ENCODE assay signal across 19 cellular contexts in the genomic region with DNA sequence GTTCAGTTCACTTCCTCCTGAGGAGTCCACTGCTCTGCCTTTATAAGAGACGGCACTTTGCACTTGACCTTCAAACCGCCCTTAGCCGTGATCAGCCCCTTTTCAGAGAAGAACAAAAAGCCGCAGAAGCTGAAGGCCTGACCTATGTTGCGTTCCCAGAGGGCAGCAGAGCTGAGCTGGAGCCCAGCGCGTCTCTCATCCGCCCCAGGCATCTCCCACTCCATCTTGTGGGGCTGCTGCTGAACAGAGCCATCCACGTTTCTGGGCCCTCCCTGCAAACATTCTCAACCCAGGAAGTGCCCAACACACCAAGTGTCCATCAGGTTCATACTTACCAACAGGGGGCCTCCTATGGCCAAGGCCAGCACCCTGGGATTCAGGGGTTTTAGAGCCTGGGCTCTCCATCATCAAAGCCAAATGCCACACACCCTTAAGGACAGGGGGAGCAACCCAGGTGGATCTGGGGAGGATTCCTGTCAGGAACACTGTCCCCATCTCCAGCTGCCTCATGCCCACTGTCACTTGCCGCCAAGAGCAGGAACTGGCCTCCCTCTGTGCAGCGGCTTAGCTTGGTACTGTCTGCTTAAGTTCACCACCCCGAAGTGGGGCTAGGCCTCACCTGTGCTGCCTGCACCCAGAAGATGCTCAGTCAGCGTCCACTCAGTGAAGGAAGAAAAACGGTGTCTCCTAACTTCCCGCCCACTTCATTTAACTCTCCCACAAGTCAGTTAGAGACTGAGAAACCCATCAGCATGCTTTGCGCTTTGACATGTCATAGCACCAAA. TPM values are rescaled to one million over a fixed set of nuclear protein-coding genes. Genes with fewer than 3 reads are reported as not detected.
A peak's percentile ranks its signal among the peaks of the same experiment; 100 is the strongest.
DNase-seq lines count a peak whose midpoint lies in the region; ATAC-seq, FAIRE-seq and TF ChIP-seq lines count a peak whose summit lies in the region.
"Had no signal": no experiment of that assay in that cellular context is flagged by ENCODE, and none has a peak within 500 bp of the region (broad histone marks: within the 10 kb centered on the region; RNA-seq: fewer than 3 reads in every experiment).

No MANE protein-coding gene starts in this region.

- H3K27me3 ChIP-seq in BLaER1 treated with 17β-estradiol and CSF1 and Interleukin-3, amounts not matched to agents 10 nM and 100 nM, result peaks cover 0 to 16% (median 0%) of the 10 kb centered on the region in 11 experiments; a peak in 5 of 22 replicates
- no peaks in the 10 kb centered on the region for H3K27me3 ChIP-seq in IMR-90 (ENCODE audit: control insufficient read depth, insufficient read depth, low read length)
- H3K27me3 ChIP-seq in H1 (replicated peaks in 1 of 4; ENCODE audit: control insufficient read depth in 3 of 4, extremely low read depth in 1 of 4, insufficient read depth in 3 of 4, low read length in 3 of 4), result no peaks in the 10 kb centered on the region
- peaks cover 3% of the 10 kb centered on the region for H3K27me3 ChIP-seq in osteoblast (ENCODE audit: insufficient read depth, low read length)
- H3K27me3 ChIP-seq: neutrophil, thyroid gland had no signal

- TF ChIP-seq POLR2A in IMR-90 (IDR thresholded peaks at IDR 0.05; ENCODE audit: low read depth, low read length) (no peak), H1 (IDR thresholded peaks at IDR 0.05; ENCODE audit: control extremely low read depth in 1 of 2, low read depth in 2 of 2, low read length in 2 of 2) (no peak)

- no peak for DNase-seq in IMR-90
- DNase-seq in H1 (ENCODE audit: low read depth in 1 of 2, low spot score in 2 of 2), result no peak
- peak; percentile 70 for DNase-seq in osteoblast (ENCODE audit: insufficient read length, low spot score, missing footprints)
- DNase-seq in stimulated activated naive CD8-positive, alpha-beta T cell treated with anti-CD3 and anti-CD28 coated beads, Interleukin-15, Interleukin-2, amounts not matched to agents 100 U/mL and 50 U/mL, for 24 hours, result no peak
- no peak for DNase-seq in inferior parietal cortex (ENCODE audit: extremely low spot score)
- DNase-seq in foreskin fibroblast, result no peak
- DNase-seq: activated CD4-positive, alpha-beta memory T cell treated with anti-CD3 and anti-CD28 coated beads, Interleukin-2, amount 10 ng/mL, durations not matched to agents 7 days and 5 days; CD4-positive, alpha-beta memory T cell; DND-41; erythroblast; islet precursor cell; NCI-H1092; NCI-H2081 treated with DMSO at 0.1 percent for 48 hours; NCI-H82; thyroid gland had no signal

- H2AK5ac ChIP-seq in IMR-90 (ENCODE audit: low read depth, low read length), result peak overlapping the region; percentile 73
- no peak overlapping the region for H2AK5ac ChIP-seq in H1 (ENCODE audit: low read depth, low read length)

- peak overlapping the region; percentile 16; the same call in 1 of the 2 replicates for H2BK20ac ChIP-seq in IMR-90 (ENCODE audit: low read depth, low read length)
- no peak overlapping the region for H2BK20ac ChIP-seq in H1 (ENCODE audit: low read length)

- POLR2A ChIA-PET in IMR-90 (lab: Charles Lee; ENCODE audit: unreplicated experiment), result no interaction called here
- POLR2A ChIA-PET in H1 (lab: Charles Lee; ENCODE audit: partially characterized antibody), result interaction anchor here (0.9 to 1.5 kb wide), 2 partner anchors 31 to 33 kb away, joined by 3 read pairs; no protein-coding TSS in a partner anchor

- H2AFZ ChIP-seq in IMR-90 (replicated peaks; ENCODE audit: low read length, poor library complexity) (peak overlapping the region; percentile 35), H1 (ENCODE audit: low read length) (no peak overlapping the region), osteoblast (ENCODE audit: low read length) (no peak overlapping the region)

- no peaks in the 10 kb centered on the region for H3K79me1 ChIP-seq in IMR-90 (ENCODE audit: low read depth in 1 of 2, low read length in 2 of 2)
- peaks cover 3% of the 10 kb centered on the region; the same call in 1 of the 2 replicates for H3K79me1 ChIP-seq in H1 (ENCODE audit: low read depth, low read length)

- H3K27ac ChIP-seq in BLaER1 treated with 17β-estradiol and CSF1 and Interleukin-3, amounts not matched to agents 10 nM and 100 nM, result peak overlapping the region in 5 of 11 experiments; percentile 57 to 93 (median 88); a peak in 9 of 22 replicates
- H3K27ac ChIP-seq in IMR-90 (ENCODE audit: insufficient read depth, low read length), result peak overlapping the region; percentile 69; the same call in 1 of the 2 replicates
- no peak overlapping the region for H3K27ac ChIP-seq in H1 (ENCODE audit: low read depth, low read length)
- no peak overlapping the region for H3K27ac ChIP-seq in osteoblast (ENCODE audit: low read depth, low read length)
- H3K27ac ChIP-seq: neutrophil, thyroid gland had no signal

- H3K23ac ChIP-seq in IMR-90 (ENCODE audit: low read depth, low read length) (no peak overlapping the region), H1 (ENCODE audit: insufficient read length) (no peak overlapping the region)

- TF ChIP-seq RAD21 in IMR-90 (IDR thresholded peaks at IDR 0.05; ENCODE audit: low read length) (no peak), H1 (IDR thresholded peaks at IDR 0.05 in 1 of 2, conservative IDR thresholded peaks at IDR 0.05 in 1 of 2; ENCODE audit: low read depth in 2 of 2, low read length in 2 of 2) (no peak)

- no peak overlapping the region for H2BK12ac ChIP-seq in H1 (ENCODE audit: low read depth, low read length)

- CTCF ChIA-PET in IMR-90 (lab: Yijun Ruan, JAX), result interaction anchor here (1.0 to 1.3 kb wide), 2 partner anchors 21 to 55 kb away, joined by 3 read pairs; no protein-coding TSS in a partner anchor
- CTCF ChIA-PET in H1 (lab: Charles Lee; ENCODE audit: partially characterized antibody), result interaction anchor here (0.6 to 3.4 kb wide), 10 partner anchors 10 to 1189 kb away, joined by 3 to 28 read pairs (median 5); no protein-coding TSS in a partner anchor

- H3K4ac ChIP-seq in IMR-90 (ENCODE audit: low read depth, low read length), result peak overlapping the region; percentile 46
- H3K4ac ChIP-seq in H1 (replicated peaks; ENCODE audit: insufficient read length, low read depth, low read length), result no peak overlapping the region

- no peaks in the 10 kb centered on the region for H3K9me3 ChIP-seq in BLaER1 treated with 17β-estradiol and CSF1 and Interleukin-3, amounts not matched to agents 10 nM and 100 nM (replicated peaks in 1 of 11)
- H3K9me3 ChIP-seq in IMR-90 (ENCODE audit: control insufficient read depth, insufficient read depth, low read length), result no peaks in the 10 kb centered on the region
- H3K9me3 ChIP-seq in H1 (ENCODE audit: insufficient read depth in 2 of 2, low read depth in 1 of 2, low read length in 1 of 2), result no peaks in the 10 kb centered on the region
- H3K9me3 ChIP-seq in osteoblast (ENCODE audit: low read depth, low read length), result no peaks in the 10 kb centered on the region
- H3K9me3 ChIP-seq: neutrophil, thyroid gland had no signal

- no peak overlapping the region for H3K14ac ChIP-seq in IMR-90 (replicated peaks; ENCODE audit: low read depth, low read length)
- H3K14ac ChIP-seq in H1 (ENCODE audit: insufficient read length), result no peak overlapping the region

- 0 out of 22 replicates have a peak, but pooled peaks cover 0 to 5% (median 0%) of the 10 kb centered on the region in 11 experiments for H4K20me1 ChIP-seq in BLaER1 treated with 17β-estradiol and CSF1 and Interleukin-3, amounts not matched to agents 10 nM and 100 nM
- H4K20me1 ChIP-seq in IMR-90 (ENCODE audit: insufficient read depth, low read length), result no peaks in the 10 kb centered on the region; the same call in 1 of the 2 replicates
- peaks cover 6 to 12% of the 10 kb centered on the region in 2 experiments for H4K20me1 ChIP-seq in H1 (replicated peaks in 1 of 2; ENCODE audit: control insufficient read depth in 1 of 2, insufficient read depth in 2 of 2, low read length in 2 of 2)
- no peaks in the 10 kb centered on the region for H4K20me1 ChIP-seq in osteoblast (ENCODE audit: insufficient read depth, low read length)

- no peaks in the 10 kb centered on the region for H3K23me2 ChIP-seq in H1 (ENCODE audit: low read depth, low read length)

- no TSS peak for BruUV-seq in IMR-90 (replicated peaks; lab: Mats Ljungman, UMichigan)

- H3K9ac ChIP-seq in BLaER1 treated with 17β-estradiol and CSF1 and Interleukin-3, amounts not matched to agents 10 nM and 100 nM, result peak overlapping the region in 5 of 11 experiments; percentile 48 to 81 (median 78); a peak in 8 of 22 replicates
- no peak overlapping the region for H3K9ac ChIP-seq in IMR-90 (ENCODE audit: low read depth, low read length)
- H3K9ac ChIP-seq in H1 (replicated peaks in 1 of 4; ENCODE audit: extremely low read depth in 1 of 4, low read depth in 3 of 4, low read length in 3 of 4), result no peak overlapping the region

- H3K4me3 ChIP-seq in BLaER1 treated with 17β-estradiol and CSF1 and Interleukin-3, amounts not matched to agents 10 nM and 100 nM, result no peak overlapping the region
- H3K4me3 ChIP-seq in IMR-90 (ENCODE audit: insufficient read depth, low read depth, low read length) (no peak overlapping the region), H1 (ENCODE audit: extremely low read depth in 1 of 4, insufficient read depth in 2 of 4, low read depth in 3 of 4, low read length in 4 of 4) (no peak overlapping the region), osteoblast (ENCODE audit: insufficient read depth, low read length) (no peak overlapping the region), foreskin fibroblast (ENCODE audit: low read depth in 1 of 2, low read length in 2 of 2) (no peak overlapping the region)
- H3K4me3 ChIP-seq: thyroid gland had no signal

- H3K36me3 ChIP-seq in BLaER1 treated with 17β-estradiol and CSF1 and Interleukin-3, amounts not matched to agents 10 nM and 100 nM, result no peaks in the 10 kb centered on the region
- no peaks in the 10 kb centered on the region for H3K36me3 ChIP-seq in IMR-90 (ENCODE audit: control insufficient read depth, insufficient read depth, low read length)
- H3K36me3 ChIP-seq in H1 (ENCODE audit: control insufficient read depth in 2 of 4, insufficient read depth in 4 of 4, low read length in 3 of 4), result peaks cover 0 to 7% (median 3%) of the 10 kb centered on the region in 4 experiments; a peak in 3 of 8 replicates
- no peaks in the 10 kb centered on the region for H3K36me3 ChIP-seq in osteoblast (ENCODE audit: insufficient read depth, low read length)
- H3K36me3 ChIP-seq: neutrophil, thyroid gland had no signal

- intact Hi-C loops in IMR-90 (cut with micrococcal nuclease), result no loop called here

- 88% methylated on average over 11 of the region's 16 CpGs; no CpG with 5 or more reads in 1 of the 2 experiments for WGBS in IMR-90 (ENCODE audit: extremely low coverage in 2 of 2, insufficient read length in 1 of 2), 2 experiments
- 91% methylated on average over 14 of the region's 16 CpGs; no CpG with 5 or more reads in 1 of the 2 experiments for WGBS in H1 (ENCODE audit: extremely low coverage in 1 of 2, insufficient coverage in 1 of 2, insufficient read length in 1 of 2, insufficient replicate concordance in 2 of 2, low coverage in 1 of 2, low lambda C conversion rate in 2 of 2, missing lambda C conversion rate in 1 of 2), 2 experiments

- H3K4me2 ChIP-seq in BLaER1 treated with 17β-estradiol and CSF1 and Interleukin-3, amounts not matched to agents 10 nM and 100 nM, result peak overlapping the region in 10 of 11 experiments; percentile 58 to 95 (median 88); a peak in 18 of 22 replicates
- H3K4me2 ChIP-seq in IMR-90 (ENCODE audit: low read depth, low read length) (no peak overlapping the region; the same call in 1 of the 2 replicates), H1 (ENCODE audit: insufficient read depth in 1 of 2, low read depth in 2 of 2, low read length in 2 of 2) (no peak overlapping the region), osteoblast (ENCODE audit: insufficient read depth, low read length) (no peak overlapping the region)

- no peak for FAIRE-seq in H1 (lab: Jason Lieb, UNC)

- peak overlapping the region; percentile 47 for H2AK9ac ChIP-seq in IMR-90 (replicated peaks; ENCODE audit: low read depth, low read length, poor library complexity)

- H3K56ac ChIP-seq in IMR-90 (ENCODE audit: extremely low read depth, insufficient read depth, low read length) (no peak overlapping the region), H1 (replicated peaks; ENCODE audit: insufficient read length, low read depth, low read length) (no peak overlapping the region)

- peaks cover 13% of the 10 kb centered on the region for H3K9me1 ChIP-seq in IMR-90 (ENCODE audit: insufficient read depth, low read length)

- H3K18ac ChIP-seq in IMR-90 (ENCODE audit: low read depth, low read length) (peak overlapping the region; percentile 21), H1 (ENCODE audit: extremely low read depth, low read length) (no peak overlapping the region)

- TF ChIP-seq CTCF in IMR-90 (conservative IDR thresholded peaks at IDR 0.05; ENCODE audit: low read depth, low read length) (peak; percentile 20; the same call in 1 of the 2 replicates), H1 (IDR thresholded peaks at IDR 0.05; ENCODE audit: control extremely low read depth in 1 of 3, insufficient read depth in 1 of 3, low read depth in 1 of 3, low read length in 3 of 3) (no peak), osteoblast (IDR thresholded peaks at IDR 0.05; ENCODE audit: extremely low read depth, low read depth, low read length) (peak; percentile 12), foreskin fibroblast (IDR thresholded peaks at IDR 0.05; ENCODE audit: low read depth, low read length) (no peak)

- dilution Hi-C loops in IMR-90 (cut with HindIII; ENCODE audit: low sequenced_read_pairs, unreplicated experiment), result no loop called here

- peak overlapping the region; percentile 56; the same call in 1 of the 2 replicates for H4K91ac ChIP-seq in IMR-90 (ENCODE audit: insufficient read depth, low read depth, low read length)
- no peak overlapping the region for H4K91ac ChIP-seq in H1 (replicated peaks; ENCODE audit: insufficient read length, low read length)

- H2BK5ac ChIP-seq in IMR-90 (ENCODE audit: low read depth, low read length, poor library complexity, severe bottlenecking) (peak overlapping the region; percentile 55), H1 (ENCODE audit: low read depth, low read length) (no peak overlapping the region)

- H2BK120ac ChIP-seq in IMR-90 (ENCODE audit: low read depth, low read length), result peak overlapping the region; percentile 60
- H2BK120ac ChIP-seq in H1 (replicated peaks; ENCODE audit: low read depth, low read length), result no peak overlapping the region

- H4K5ac ChIP-seq in IMR-90 (ENCODE audit: low read depth, low read length) (peak overlapping the region; percentile 42), H1 (ENCODE audit: insufficient read length, low read depth, low read length) (no peak overlapping the region)

- peak overlapping the region in 1 of 2 experiments; percentile 8; a peak in 2 of 4 replicates for H4K8ac ChIP-seq in IMR-90 (ENCODE audit: low read depth in 2 of 2, low read length in 2 of 2)
- H4K8ac ChIP-seq in H1 (ENCODE audit: extremely low read depth, insufficient read depth, low read length), result no peak overlapping the region

- in situ Hi-C loops in IMR-90 (cut with MboI; ENCODE audit: low sequenced_read_pairs), result no loop called here

- ATAC-seq in IMR-90 (ENCODE audit: low read depth), result no peak
- no peak for ATAC-seq in stimulated activated naive CD8-positive, alpha-beta T cell treated with anti-CD3 and anti-CD28 coated beads, Interleukin-15, Interleukin-2, amounts not matched to agents 100 U/mL and 50 U/mL, for 24 hours
- ATAC-seq: Panc1 had no signal

- 0 out of 3 replicates have a peak overlapping the region, but pooled peaks have one; percentile 35 for H2BK15ac ChIP-seq in IMR-90 (ENCODE audit: low read depth, low read length)
- H2BK15ac ChIP-seq in H1 (ENCODE audit: low read length), result 0 out of 2 replicates have a peak overlapping the region, but pooled peaks have one; percentile 3

- H3K4me1 ChIP-seq in BLaER1 treated with 17β-estradiol and CSF1 and Interleukin-3, amounts not matched to agents 10 nM and 100 nM, result peaks cover 41 to 74% (median 64%) of the 10 kb centered on the region in 10 experiments
- peaks cover 44% of the 10 kb centered on the region for H3K4me1 ChIP-seq in IMR-90 (ENCODE audit: control insufficient read depth, insufficient read depth, low read length)
- H3K4me1 ChIP-seq in H1 (replicated peaks in 1 of 4; ENCODE audit: control insufficient read depth in 3 of 4, insufficient read depth in 4 of 4, low read length in 3 of 4), result peaks cover 2 to 15% (median 6%) of the 10 kb centered on the region in 4 experiments
- peaks cover 25% of the 10 kb centered on the region for H3K4me1 ChIP-seq in osteoblast (ENCODE audit: insufficient read depth, low read length)

- no peak for TF ChIP-seq EP300 in H1 (IDR thresholded peaks at IDR 0.05; ENCODE audit: borderline replicate concordance in 1 of 2, low read depth in 2 of 2, low read length in 2 of 2)

- no peaks in the 10 kb centered on the region for H3K79me2 ChIP-seq in H1 (ENCODE audit: control insufficient read depth in 1 of 2, insufficient read depth in 2 of 2, low read length in 2 of 2)
- no peaks in the 10 kb centered on the region for H3K79me2 ChIP-seq in osteoblast (ENCODE audit: insufficient read depth, low read length)

RNA-seq across cellular contexts. Expression of gene EFCAB6, which starts 16.0 kb away (rescaled TPM):
- total RNA-seq in IMR-90 (2012; rRNA removed) (1.1 TPM in 2 replicates), osteoblast (1.8 and 2.9 TPM in 2 replicates)
- polyA plus RNA-seq in IMR-90 (2012; rRNA removed) (0.30 and 0.44 TPM in 2 replicates), H1 (2011; rRNA removed) (0.32 and 0.57 TPM in 2 replicates)
- 0.15 and 0.18 TPM in 2 replicates for polyA plus RNA-seq in IMR-90 (2012; cell fraction: cytosol; rRNA removed)
- 0.08 and 0.49 TPM in 2 replicates for polyA plus RNA-seq in IMR-90 (2012; cell fraction: nucleus; rRNA removed; ENCODE audit: low replicate concordance)
- total RNA-seq in H1 (2021; fragmentation: NEBNext Ultra II Directional; extraction: Animal tissue kit (Norgen Biotek cat#: 25700)), result 1.5 and 1.7 TPM in 2 replicates
- polyA plus RNA-seq in H1 (2011; cell fraction: cytosol; rRNA removed), result 0.45 TPM
- 0.86 TPM for polyA plus RNA-seq in H1 (2011; cell fraction: nucleus; rRNA removed)
- 0.43 to 0.66 TPM (median 0.55 TPM) in 4 replicates for polyA plus RNA-seq in H1 (2012, experiment 1 of 2)
- 0.04 TPM for polyA plus RNA-seq in H1 (2012, experiment 2 of 2)
- polyA plus RNA-seq in H1 (2013, experiment 1 of 2), result 0.47 TPM
- 0.44 TPM for polyA plus RNA-seq in H1 (2013, experiment 2 of 2)
- 1.1 and 1.7 TPM in 2 replicates for polyA minus RNA-seq in H1 (2011; rRNA and poly(A)+ RNA removed)
- 0.95 TPM for polyA minus RNA-seq in H1 (2011; cell fraction: cytosol; rRNA and poly(A)+ RNA removed)
- polyA minus RNA-seq in H1 (2011; cell fraction: nucleus; rRNA and poly(A)+ RNA removed), result 1.3 TPM
- polyA plus RNA-seq: IgD-negative memory B cell had no signal

RNA-seq across cellular contexts. Expression of gene SULT4A1, which starts 34.2 kb away (rescaled TPM):
- total RNA-seq in IMR-90 (2012; rRNA removed) (1.1 TPM in 2 replicates), osteoblast (under 0.01 TPM in 1 of 2 replicates, not detected in the other)
- polyA plus RNA-seq in IMR-90 (2012; rRNA removed) (4.8 and 5.2 TPM in 2 replicates), H1 (2011; rRNA removed) (11.8 and 19.5 TPM in 2 replicates)
- 1.5 and 2.4 TPM in 2 replicates for polyA plus RNA-seq in IMR-90 (2012; cell fraction: cytosol; rRNA removed)
- polyA plus RNA-seq in IMR-90 (2012; cell fraction: nucleus; rRNA removed; ENCODE audit: low replicate concordance), result 41.6 and 44.7 TPM in 2 replicates
- total RNA-seq in H1 (2021; fragmentation: NEBNext Ultra II Directional; extraction: Animal tissue kit (Norgen Biotek cat#: 25700)), result 7.0 and 9.1 TPM in 2 replicates
- polyA plus RNA-seq in H1 (2011; cell fraction: cytosol; rRNA removed), result 14.9 TPM
- 58.0 TPM for polyA plus RNA-seq in H1 (2011; cell fraction: nucleus; rRNA removed)
- polyA plus RNA-seq in H1 (2012, experiment 1 of 2), result 11.1 to 14.8 TPM (median 12.3 TPM) in 4 replicates
- 2.7 TPM for polyA plus RNA-seq in H1 (2012, experiment 2 of 2)
- 6.9 TPM for polyA plus RNA-seq in H1 (2013, experiment 1 of 2)
- polyA plus RNA-seq in H1 (2013, experiment 2 of 2), result 6.1 TPM
- polyA minus RNA-seq in H1 (2011; rRNA and poly(A)+ RNA removed), result 5.4 and 5.5 TPM in 2 replicates
- polyA minus RNA-seq in H1 (2011; cell fraction: cytosol; rRNA and poly(A)+ RNA removed), result 8.1 TPM
- 16.3 TPM for polyA minus RNA-seq in H1 (2011; cell fraction: nucleus; rRNA and poly(A)+ RNA removed)
- total RNA-seq: activated CD4-positive, alpha-beta memory T cell treated with anti-CD3 and anti-CD28 coated beads, Interleukin-2, amount 10 ng/mL, durations not matched to agents 7 days and 5 days; CD4-positive, alpha-beta memory T cell; thyroid gland had no signal
- polyA plus RNA-seq: CD4-positive, alpha-beta memory T cell; IgD-negative memory B cell had no signal

Comparison
In these comparisons a context has a peak if more than half of its experiments do, and no peak if none do; other contexts are left out.
1. H3K4me2 ChIP-seq: peak in BLaER1 treated with 17β-estradiol and CSF1 and Interleukin-3, amounts not matched to agents 10 nM and 100 nM (10 of 11); none in IMR-90 (single experiment), H1 (0 of 2) and osteoblast (single experiment).
2. CTCF ChIP-seq: peak in IMR-90 (single experiment) and osteoblast (single experiment); none in H1 (0 of 3) and foreskin fibroblast (single experiment).